ENCODE assay signal across 26 cellular contexts in the genomic region with DNA sequence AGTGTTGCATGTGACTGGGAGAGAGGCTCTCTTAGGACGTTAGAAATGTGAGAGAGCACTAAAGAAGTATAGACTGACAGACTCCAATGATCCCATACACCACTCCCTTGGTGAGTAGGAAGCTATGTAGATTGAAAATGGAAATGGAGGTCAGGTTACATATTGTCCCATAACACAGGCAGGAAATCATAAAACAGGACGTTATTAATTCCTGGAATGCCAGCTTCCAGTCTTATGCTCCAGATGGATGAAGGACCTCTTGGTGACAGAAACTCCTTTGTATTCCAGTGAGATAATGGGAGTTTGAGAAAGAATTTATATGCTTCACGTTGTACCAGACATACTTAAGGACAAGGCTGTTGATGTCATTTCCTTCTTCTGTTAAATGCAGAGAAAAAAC.
"Had no signal": no experiment of that assay in that cellular context is flagged by ENCODE, and none has a peak within 500 bp of the region (broad histone marks: within the 10 kb centered on the region; RNA-seq: fewer than 3 reads in every experiment).

No MANE protein-coding gene starts in this region.

- H3K36me3 ChIP-seq: esophagus squamous epithelium, right lobe of liver, transverse colon had no signal

- H3K4me1 ChIP-seq: esophagus squamous epithelium, right lobe of liver, testis, transverse colon had no signal

- H3K4me1 Mint-ChIP-seq: activated CD4-positive, alpha-beta T cell treated with anti-CD3 and anti-CD28 coated beads, Interleukin-2, amount 10 ng/mL, durations not matched to agents 24 days and 14 days; activated naive CD4-positive, alpha-beta T cell treated with anti-CD3 and anti-CD28 coated beads, Interleukin-2, amount 50 U/mL, for 24 hours; activated naive CD8-positive, alpha-beta T cell treated with anti-CD3 and anti-CD28 coated beads, Interleukin-2, amount 50 U/mL, for 24 hours; activated T-helper 17 cell treated with anti-CD3 and anti-CD28 coated beads, Interleukin-2, amount 50 U/mL, for 72 hours; mesothelial cell of epicardium; natural killer cell had no signal

- H3K27me3 ChIP-seq: esophagus squamous epithelium, right lobe of liver, testis, transverse colon had no signal

- H3K4me3 Mint-ChIP-seq: activated CD4-positive, alpha-beta memory T cell treated with anti-CD3 and anti-CD28 coated beads for 36 hours; activated CD4-positive, alpha-beta T cell treated with anti-CD3 and anti-CD28 coated beads, Interleukin-2, amount 10 ng/mL, durations not matched to agents 24 days and 14 days; activated naive CD4-positive, alpha-beta T cell treated with anti-CD3 and anti-CD28 coated beads, Interleukin-2, amount 50 U/mL, for 24 hours; activated naive CD8-positive, alpha-beta T cell treated with anti-CD3 and anti-CD28 coated beads, Interleukin-2, amount 50 U/mL, for 24 hours; activated T-helper 17 cell treated with anti-CD3 and anti-CD28 coated beads, Interleukin-2, amount 50 U/mL, for 72 hours; endodermal cell; mesothelial cell of epicardium; natural killer cell had no signal

- H3K36me3 Mint-ChIP-seq: activated CD4-positive, alpha-beta memory T cell treated with anti-CD3 and anti-CD28 coated beads for 36 hours; activated naive CD4-positive, alpha-beta T cell treated with anti-CD3 and anti-CD28 coated beads, Interleukin-2, amount 50 U/mL, for 24 hours; mesothelial cell of epicardium; natural killer cell had no signal

- H3K4me3 ChIP-seq: esophagus squamous epithelium, right lobe of liver, testis, transverse colon had no signal

- FAIRE-seq: frontal cortex had no signal

- H3K9me3 ChIP-seq: esophagus squamous epithelium, right lobe of liver, testis, transverse colon had no signal

- H3K27me3 Mint-ChIP-seq: activated CD4-positive, alpha-beta memory T cell treated with anti-CD3 and anti-CD28 coated beads for 36 hours; activated CD4-positive, alpha-beta T cell treated with anti-CD3 and anti-CD28 coated beads, Interleukin-2, amount 10 ng/mL, durations not matched to agents 24 days and 14 days; activated naive CD8-positive, alpha-beta T cell treated with anti-CD3 and anti-CD28 coated beads, Interleukin-2, amount 50 U/mL, for 24 hours; activated T-helper 17 cell treated with anti-CD3 and anti-CD28 coated beads, Interleukin-2, amount 50 U/mL, for 72 hours; progenitor cell of endocrine pancreas had no signal

- H3K27ac Mint-ChIP-seq: activated CD4-positive, alpha-beta memory T cell treated with anti-CD3 and anti-CD28 coated beads for 36 hours; activated CD4-positive, alpha-beta T cell treated with anti-CD3 and anti-CD28 coated beads, Interleukin-2, amount 10 ng/mL, durations not matched to agents 24 days and 14 days; activated naive CD4-positive, alpha-beta T cell treated with anti-CD3 and anti-CD28 coated beads, Interleukin-2, amount 50 U/mL, for 24 hours; activated naive CD8-positive, alpha-beta T cell treated with anti-CD3 and anti-CD28 coated beads, Interleukin-2, amount 50 U/mL, for 24 hours; activated T-helper 17 cell treated with anti-CD3 and anti-CD28 coated beads, Interleukin-2, amount 50 U/mL, for 72 hours; endodermal cell; mesothelial cell of epicardium; natural killer cell; progenitor cell of endocrine pancreas had no signal

- DNase-seq: activated CD4-positive, alpha-beta memory T cell treated with anti-CD3 and anti-CD28 coated beads for 36 hours; activated CD4-positive, alpha-beta T cell treated with anti-CD3 and anti-CD28 coated beads, Interleukin-2, amount 10 ng/mL, durations not matched to agents 24 days and 14 days; activated CD4-positive, CD25-positive, alpha-beta regulatory T cell treated with anti-CD3 and anti-CD28 coated beads, Interleukin-2, amount 50 U/mL, for 72 hours; activated CD8-positive, alpha-beta memory T cell treated with anti-CD3 and anti-CD28 coated beads, Interleukin-2, amount 50 U/mL, for 4 hours; activated naive CD8-positive, alpha-beta T cell treated with anti-CD3 and anti-CD28 coated beads, Interleukin-2, amount 50 U/mL, for 24 hours; activated T-cell treated with anti-CD3 and anti-CD28 coated beads, Interleukin-2, amount 50 U/mL, for 1 hour; amygdala; cortex of kidney; endodermal cell; esophagus squamous epithelium; glutamatergic neuron; islet precursor cell; natural killer cell; right lobe of liver; stimulated activated CD4-positive, alpha-beta T cell treated with anti-CD3 and anti-CD28 coated beads, Interleukin-12 subunit alpha, Interleukin-12 subunit beta, amount 100 ng/mL, for 4 hours; stimulated activated CD4-positive, alpha-beta T cell treated with anti-CD3 and anti-CD28 coated beads, Interleukin-4, amount 100 ng/mL, for 1 hour; stimulated activated naive CD8-positive, alpha-beta T cell treated with anti-CD3 and anti-CD28 coated beads, Interleukin-15, Interleukin-2, amounts not matched to agents 100 U/mL and 50 U/mL, for 24 hours; T-helper 2 cell; testis; transverse colon had no signal

- H3K9me3 Mint-ChIP-seq: activated CD4-positive, alpha-beta memory T cell treated with anti-CD3 and anti-CD28 coated beads for 36 hours; activated CD4-positive, alpha-beta T cell treated with anti-CD3 and anti-CD28 coated beads, Interleukin-2, amount 10 ng/mL, durations not matched to agents 24 days and 14 days; activated naive CD4-positive, alpha-beta T cell treated with anti-CD3 and anti-CD28 coated beads, Interleukin-2, amount 50 U/mL, for 24 hours; activated naive CD8-positive, alpha-beta T cell treated with anti-CD3 and anti-CD28 coated beads, Interleukin-2, amount 50 U/mL, for 24 hours; activated T-helper 17 cell treated with anti-CD3 and anti-CD28 coated beads, Interleukin-2, amount 50 U/mL, for 72 hours; endodermal cell; mesothelial cell of epicardium had no signal

- H3K27ac ChIP-seq: epithelial cell of prostate, esophagus squamous epithelium, right lobe of liver, testis, transverse colon had no signal

- ATAC-seq: activated naive CD8-positive, alpha-beta T cell treated with anti-CD3 and anti-CD28 coated beads, Interleukin-2, amount 50 U/mL, for 24 hours; activated T-helper 17 cell treated with anti-CD3 and anti-CD28 coated beads, Interleukin-2, amount 50 U/mL, for 72 hours; right lobe of liver; stimulated activated naive CD8-positive, alpha-beta T cell treated with anti-CD3 and anti-CD28 coated beads, Interleukin-15, Interleukin-2, amounts not matched to agents 100 U/mL and 50 U/mL, for 24 hours had no signal
